9 cellular contexts compared by ENCODE assay signal in the genomic region with DNA sequence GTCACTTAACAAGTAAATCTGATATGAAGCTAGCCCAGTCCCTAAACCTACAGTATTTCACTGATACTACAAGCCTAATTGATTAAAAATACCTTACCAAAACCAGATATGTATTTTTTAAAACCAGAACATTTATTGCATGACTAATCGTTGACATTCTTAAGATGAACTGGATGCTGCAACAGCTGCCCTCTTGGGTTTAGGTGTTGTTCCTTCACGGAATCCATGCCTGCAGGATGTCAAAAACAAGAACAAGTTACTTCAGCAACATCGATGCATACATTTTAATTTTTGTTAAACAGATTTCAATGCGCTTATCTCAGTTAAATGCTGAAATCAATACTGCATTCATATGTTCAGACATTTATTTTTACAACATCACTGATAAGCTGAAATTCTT. TPM values are rescaled to one million over a fixed set of nuclear protein-coding genes. Genes with fewer than 3 reads are reported as not detected.
DNase-seq lines count a peak whose midpoint lies in the region; ATAC-seq and TF ChIP-seq lines count a peak whose summit lies in the region.
"Had no signal": no experiment of that assay in that cellular context is flagged by ENCODE, and none has a peak within 500 bp of the region (broad histone marks: within the 10 kb centered on the region; RNA-seq: fewer than 3 reads in every experiment).

No MANE protein-coding gene starts in this region.

- peaks cover 2% of the 10 kb centered on the region for H3K9me3 Mint-ChIP-seq in CD8-positive, alpha-beta T cell
- peaks cover 0 to 4% of the 10 kb centered on the region in 2 donors for H3K9me3 Mint-ChIP-seq in activated naive CD4-positive, alpha-beta T cell treated with anti-CD3 and anti-CD28 coated beads, Interleukin-2, amount 50 U/mL, for 72 hours

- H3K9ac ChIP-seq in HUES48 (ENCODE audit: low read depth, low read length): peak overlapping the region; percentile 99
- peak overlapping the region; percentile 100 for H3K9ac ChIP-seq in mesendoderm (ENCODE audit: low read length)

- no peaks in the 10 kb centered on the region for H3K27me3 Mint-ChIP-seq in CD8-positive, alpha-beta T cell (ENCODE audit: low read depth)

- H3K36me3 Mint-ChIP-seq in CD8-positive, alpha-beta T cell: peaks cover 80% of the 10 kb centered on the region
- H3K36me3 Mint-ChIP-seq in activated naive CD4-positive, alpha-beta T cell treated with anti-CD3 and anti-CD28 coated beads, Interleukin-2, amount 50 U/mL, for 72 hours: peaks cover 78 to 83% of the 10 kb centered on the region in 2 donors

- H3K4me3 ChIP-seq in CD8-positive, alpha-beta T cell (ENCODE audit: low read depth, low read length): no peak overlapping the region
- H3K4me3 ChIP-seq in HUES48 (ENCODE audit: low read depth, low read length) (peak overlapping the region; percentile 97), mesendoderm (ENCODE audit: low read length) (no peak overlapping the region)

- H3K9me3 ChIP-seq in CD8-positive, alpha-beta T cell (ENCODE audit: low read length): no peaks in the 10 kb centered on the region
- H3K9me3 ChIP-seq in HUES48 (ENCODE audit: control insufficient read depth, insufficient read depth, low read length): no peaks in the 10 kb centered on the region

- H3K4me1 Mint-ChIP-seq in CD8-positive, alpha-beta T cell (ENCODE audit: low read depth): peaks cover 54% of the 10 kb centered on the region

- no peak overlapping the region for H3K18ac ChIP-seq in mesendoderm (ENCODE audit: low read length)

- H3K23ac ChIP-seq in mesendoderm (ENCODE audit: low read length): no peak overlapping the region

- POLR2A ChIA-PET in CD8-positive, alpha-beta T cell (lab: Charles Lee): interaction anchor here (2.0 kb wide), 1 partner anchor 9 kb away, joined by 6 read pairs; the partner anchor contains the start of gene CARD6
- POLR2A ChIA-PET in HEK293T (lab: Yijun Ruan, JAX): interaction anchor here (3.2 kb wide), 1 partner anchor 9 kb away, joined by 10 read pairs; no protein-coding TSS in a partner anchor

- no peak for TF ChIP-seq CTCF in CD8-positive, alpha-beta T cell (IDR thresholded peaks at IDR 0.05)

- H4K5ac ChIP-seq in mesendoderm (ENCODE audit: low read length): no peak overlapping the region

- H2BK15ac ChIP-seq in mesendoderm (replicated peaks; ENCODE audit: low read depth): no peak overlapping the region

- H3K27ac Mint-ChIP-seq in CD8-positive, alpha-beta T cell: peak overlapping the region; percentile 15
- H3K27ac Mint-ChIP-seq in activated naive CD4-positive, alpha-beta T cell treated with anti-CD3 and anti-CD28 coated beads, Interleukin-2, amount 50 U/mL, for 72 hours: peak overlapping the region; percentile 96 to 98

- ATAC-seq in CD8-positive, alpha-beta T cell: no peak
- no peak for ATAC-seq in activated naive CD4-positive, alpha-beta T cell treated with anti-CD3 and anti-CD28 coated beads, Interleukin-2, amount 50 U/mL, for 72 hours
- ATAC-seq in HG03378 (IDR thresholded peaks at IDR 0.05; ENCODE audit: unreplicated experiment) (no peak), HG03342 (IDR thresholded peaks at IDR 0.05; ENCODE audit: unreplicated experiment) (no peak), HG02678 (IDR thresholded peaks at IDR 0.05; ENCODE audit: unreplicated experiment) (no peak)

- no peak overlapping the region for H2BK120ac ChIP-seq in mesendoderm (ENCODE audit: low read depth, low read length)

- peak overlapping the region; percentile 14 for H3K4me2 ChIP-seq in mesendoderm (ENCODE audit: low read length)

- H3K56ac ChIP-seq in mesendoderm (ENCODE audit: low read length): no peak overlapping the region

- no peak overlapping the region for H3K27ac ChIP-seq in CD8-positive, alpha-beta T cell (ENCODE audit: low read depth, low read length)
- peak overlapping the region; percentile 64 for H3K27ac ChIP-seq in HUES48 (ENCODE audit: low read depth, low read length)
- no peak overlapping the region for H3K27ac ChIP-seq in mesendoderm (ENCODE audit: low read depth, low read length)

- intact Hi-C loops in CD8-positive, alpha-beta T cell (cut with DNase I, micrococcal nuclease): loop anchor here (10.0 kb wide), 4 partner anchors 398 to 1758 kb away; partner anchors contain the start of genes FBXO4 (in 1 of the 2) and RICTOR (in 1 of the 2)

- no peak overlapping the region for H4K8ac ChIP-seq in mesendoderm (ENCODE audit: low read depth, low read length)

- H3K4me3 Mint-ChIP-seq in CD8-positive, alpha-beta T cell: peak overlapping the region; percentile 22

- no peak overlapping the region for H2AK5ac ChIP-seq in mesendoderm (ENCODE audit: low read length)

- no peak overlapping the region for H2BK5ac ChIP-seq in mesendoderm (ENCODE audit: low read length)

- H3K4ac ChIP-seq in mesendoderm (ENCODE audit: low read depth, low read length): no peak overlapping the region

- no CpG with 5 or more reads among the region's 4 CpGs for WGBS in mesendoderm (ENCODE audit: extremely low coverage, insufficient coverage, low lambda C conversion rate)

- DNase-seq in CD8-positive, alpha-beta T cell: no peak
- DNase-seq in activated naive CD4-positive, alpha-beta T cell treated with anti-CD3 and anti-CD28 coated beads, Interleukin-2, amount 50 U/mL, for 72 hours (ENCODE audit: low spot score in 2 of 2): no peak
- DNase-seq in mesendoderm (no peak), HEK293T (ENCODE audit: extremely low spot score) (no peak)
- DNase-seq: stimulated activated CD4-positive, alpha-beta T cell treated with anti-CD3 and anti-CD28 coated beads, Interleukin-12 subunit alpha, Interleukin-12 subunit beta, amount 100 ng/mL, for 4 hours had no signal

- peaks cover 20% of the 10 kb centered on the region for H3K4me1 ChIP-seq in CD8-positive, alpha-beta T cell (ENCODE audit: insufficient read depth, low read length)
- H3K4me1 ChIP-seq in HUES48 (ENCODE audit: control insufficient read depth, insufficient read depth, low read length) (peaks cover 18% of the 10 kb centered on the region), mesendoderm (ENCODE audit: control insufficient read depth, low read depth, low read length) (no peaks in the 10 kb centered on the region)

- H3K27me3 ChIP-seq in CD8-positive, alpha-beta T cell (ENCODE audit: insufficient read depth, low read length): no peaks in the 10 kb centered on the region
- H3K27me3 ChIP-seq in HUES48 (ENCODE audit: control insufficient read depth, insufficient read depth, low read length): no peaks in the 10 kb centered on the region
- no peaks in the 10 kb centered on the region for H3K27me3 ChIP-seq in mesendoderm (ENCODE audit: insufficient read depth, low read length, poor library complexity)

- peaks cover 6% of the 10 kb centered on the region for H3K79me1 ChIP-seq in mesendoderm (ENCODE audit: low read length)

- H3K36me3 ChIP-seq in CD8-positive, alpha-beta T cell (ENCODE audit: insufficient read depth, low read length): peaks cover 65% of the 10 kb centered on the region
- peaks cover 71% of the 10 kb centered on the region for H3K36me3 ChIP-seq in HUES48 (ENCODE audit: control insufficient read depth, insufficient read depth, low read length)
- H3K36me3 ChIP-seq in mesendoderm (ENCODE audit: control insufficient read depth, insufficient read depth, low read length): peaks cover 16% of the 10 kb centered on the region

- peaks cover 37% of the 10 kb centered on the region for H3K79me2 ChIP-seq in mesendoderm (ENCODE audit: control insufficient read depth, insufficient read depth, low read length)

- CTCF ChIA-PET in CD8-positive, alpha-beta T cell (lab: Charles Lee): interaction anchor here (1.4 to 1.5 kb wide), 3 partner anchors 9 to 1119 kb away, joined by 3 to 4 read pairs (median 3); no protein-coding TSS in a partner anchor
- CTCF ChIA-PET in HEK293T (lab: Yijun Ruan, JAX): no interaction called here

TF ChIP-seq in HEK293T, 16 proteins besides CTCF, POLR2A, EP300 and RAD21:
- TF ChIP-seq BHLHE40 (IDR thresholded peaks at IDR 0.05; ENCODE audit: borderline replicate concordance) (no peak), FOXM1 (IDR thresholded peaks at IDR 0.05; ENCODE audit: borderline replicate concordance) (no peak), LEF1 (IDR thresholded peaks at IDR 0.05; ENCODE audit: borderline replicate concordance) (no peak), ZNF384 (IDR thresholded peaks at IDR 0.05) (no peak), TARDBP (IDR thresholded peaks at IDR 0.05) (no peak), CTBP1 (IDR thresholded peaks at IDR 0.05; ENCODE audit: borderline replicate concordance) (no peak), HDGF (IDR thresholded peaks at IDR 0.05; ENCODE audit: borderline replicate concordance) (no peak), SUZ12 (IDR thresholded peaks at IDR 0.05) (no peak)
- TF ChIP-seq, protein P1, sequence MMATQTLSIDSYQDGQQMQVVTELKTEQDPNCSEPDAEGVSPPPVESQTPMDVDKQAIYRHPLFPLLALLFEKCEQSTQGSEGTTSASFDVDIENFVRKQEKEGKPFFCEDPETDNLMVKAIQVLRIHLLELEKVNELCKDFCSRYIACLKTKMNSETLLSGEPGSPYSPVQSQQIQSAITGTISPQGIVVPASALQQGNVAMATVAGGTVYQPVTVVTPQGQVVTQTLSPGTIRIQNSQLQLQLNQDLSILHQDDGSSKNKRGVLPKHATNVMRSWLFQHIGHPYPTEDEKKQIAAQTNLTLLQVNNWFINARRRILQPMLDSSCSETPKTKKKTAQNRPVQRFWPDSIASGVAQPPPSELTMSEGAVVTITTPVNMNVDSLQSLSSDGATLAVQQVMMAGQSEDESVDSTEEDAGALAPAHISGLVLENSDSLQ (IDR thresholded peaks at IDR 0.05): no peak

RNA-seq across cellular contexts. Expression of gene RPL37, which starts 2.7 kb away (rescaled TPM):
- total RNA-seq in CD8-positive, alpha-beta T cell: 1,000 to 10,000 TPM; 2,804 to 2,873 TPM
- 1,000 to 10,000 TPM; 1,805 to 1,969 TPM for total RNA-seq in activated naive CD4-positive, alpha-beta T cell treated with anti-CD3 and anti-CD28 coated beads, Interleukin-2, amount 50 U/mL, for 72 hours
- polyA plus RNA-seq in mesendoderm (2013, experiment 1 of 2): 5,874 TPM
- 5,944 TPM for polyA plus RNA-seq in mesendoderm (2013, experiment 2 of 2)

RNA-seq across cellular contexts. Expression of gene CARD6, which starts 8.8 kb away (rescaled TPM):
- total RNA-seq in CD8-positive, alpha-beta T cell: under 1 TPM; 0.39 to 0.43 TPM
- 1 to 10 TPM; 2.2 to 2.8 TPM for total RNA-seq in activated naive CD4-positive, alpha-beta T cell treated with anti-CD3 and anti-CD28 coated beads, Interleukin-2, amount 50 U/mL, for 72 hours
- polyA plus RNA-seq in mesendoderm (2013, experiment 1 of 2): 0.35 TPM
- 0.31 TPM for polyA plus RNA-seq in mesendoderm (2013, experiment 2 of 2)

RNA-seq across cellular contexts. Expression of gene PRKAA1, which starts 34.2 kb away (rescaled TPM):
- total RNA-seq in CD8-positive, alpha-beta T cell: 100 to 1,000 TPM; 113 to 114 TPM
- total RNA-seq in activated naive CD4-positive, alpha-beta T cell treated with anti-CD3 and anti-CD28 coated beads, Interleukin-2, amount 50 U/mL, for 72 hours: 10 to 100 TPM; 48.2 to 50.0 TPM
- 29.0 TPM for polyA plus RNA-seq in mesendoderm (2013, experiment 1 of 2)
- 26.4 TPM for polyA plus RNA-seq in mesendoderm (2013, experiment 2 of 2)
